33 cellular contexts compared by ENCODE assay signal in genomic region chr11:7901319-7901854, GRCh38. TPM values are rescaled to one million over a fixed set of nuclear protein-coding genes. Genes with fewer than 3 reads are reported as not detected.
"Had no signal": no experiment of that assay in that cellular context is flagged by ENCODE, and none has a peak within 500 bp of the region (broad histone marks: within the 10 kb centered on the region; RNA-seq: fewer than 3 reads in every experiment).

No MANE protein-coding gene starts in this region.

- H3K36me3 ChIP-seq: brain microvascular endothelial cell, esophagus squamous epithelium, ovary, prostate gland, stomach, tibial nerve, uterus had no signal

- ATAC-seq: activated CD4-positive, alpha-beta T cell treated with anti-CD3 and anti-CD28 coated beads for 36 hours; left ventricle myocardium superior; naive thymus-derived CD4-positive, alpha-beta T cell; sciatic nerve; stimulated activated naive B cell treated with anti-CD40 and anti-IgM and Interleukin-4, amounts not matched to agents 10 μg/mL and 1 μg/mL and 100 μg/mL, for 72 hours had no signal

- H3K27ac ChIP-seq: brain microvascular endothelial cell, esophagus squamous epithelium, ovary, prostate gland, stomach, tibial nerve, uterus had no signal

- H3K27ac Mint-ChIP-seq: activated B cell treated with CpG ODN at 0.5 μM for 24 hours; activated CD4-positive, alpha-beta T cell treated with anti-CD3 and anti-CD28 coated beads for 36 hours; activated naive CD4-positive, alpha-beta T cell treated with anti-CD3 and anti-CD28 coated beads for 36 hours; activated naive CD8-positive, alpha-beta T cell treated with anti-CD3 and anti-CD28 coated beads, Interleukin-2, amount 10 ng/mL, durations not matched to agents 7 days and 5 days; activated T-helper 1 cell treated with anti-CD3 and anti-CD28 coated beads, Interleukin-12 subunit alpha, Interleukin-12 subunit beta, Interleukin-2, Interleukin-4 antibody, amounts not matched to agents 30 ng/mL and 10 ng/mL and 1 ng/mL, durations not matched to agents 14 hours and 24 hours and 36 hours; naive thymus-derived CD4-positive, alpha-beta T cell; stimulated activated naive B cell treated with anti-CD40 and anti-IgM and Interleukin-4, amounts not matched to agents 10 μg/mL and 1 μg/mL and 100 μg/mL, for 72 hours had no signal

- H3K4me3 ChIP-seq: esophagus squamous epithelium, ovary, prostate gland, skin epidermis, stomach, tibial nerve, uterus had no signal

- H3K9me3 Mint-ChIP-seq: activated naive CD8-positive, alpha-beta T cell treated with anti-CD3 and anti-CD28 coated beads, Interleukin-2, amount 10 ng/mL, durations not matched to agents 7 days and 5 days; activated T-helper 1 cell treated with anti-CD3 and anti-CD28 coated beads, Interleukin-12 subunit alpha, Interleukin-12 subunit beta, Interleukin-2, Interleukin-4 antibody, amounts not matched to agents 30 ng/mL and 10 ng/mL and 1 ng/mL, durations not matched to agents 14 hours and 24 hours and 36 hours had no signal

- H3K4me3 Mint-ChIP-seq: activated B cell treated with CpG ODN at 0.5 μM for 24 hours; activated CD4-positive, alpha-beta T cell treated with anti-CD3 and anti-CD28 coated beads for 36 hours; activated naive CD4-positive, alpha-beta T cell treated with anti-CD3 and anti-CD28 coated beads for 36 hours; activated naive CD8-positive, alpha-beta T cell treated with anti-CD3 and anti-CD28 coated beads, Interleukin-2, amount 10 ng/mL, durations not matched to agents 7 days and 5 days; activated T-helper 1 cell treated with anti-CD3 and anti-CD28 coated beads, Interleukin-12 subunit alpha, Interleukin-12 subunit beta, Interleukin-2, Interleukin-4 antibody, amounts not matched to agents 30 ng/mL and 10 ng/mL and 1 ng/mL, durations not matched to agents 14 hours and 24 hours and 36 hours; naive thymus-derived CD4-positive, alpha-beta T cell; stimulated activated naive B cell treated with anti-CD40 and anti-IgM and Interleukin-4, amounts not matched to agents 10 μg/mL and 1 μg/mL and 100 μg/mL, for 72 hours had no signal

- H3K27me3 ChIP-seq: brain microvascular endothelial cell, esophagus squamous epithelium, ovary, stomach, tibial nerve, uterus had no signal

- H3K9me3 ChIP-seq: esophagus squamous epithelium, ovary, prostate gland, stomach, tibial nerve, uterus had no signal

- DNase-seq: activated B cell treated with CpG ODN at 0.5 μM for 24 hours; activated CD4-positive, alpha-beta T cell treated with anti-CD3 and anti-CD28 coated beads for 36 hours; activated CD4-positive, alpha-beta T cell treated with anti-CD3 and anti-CD28 coated beads, Interleukin-2, amount 50 U/mL, for 4 hours; activated CD8-positive, alpha-beta memory T cell treated with anti-CD3 and anti-CD28 coated beads for 24 hours; activated effector memory CD4-positive, alpha-beta T cell treated with anti-CD3 and anti-CD28 coated beads, Interleukin-2, amount 50 U/mL, for 16 hours; activated naive CD4-positive, alpha-beta T cell treated with anti-CD3 and anti-CD28 coated beads for 36 hours; activated naive CD8-positive, alpha-beta T cell treated with anti-CD3 and anti-CD28 coated beads, Interleukin-2, amount 10 ng/mL, durations not matched to agents 7 days and 5 days; amniotic stem cell; brain microvascular endothelial cell; cortex of kidney; esophagus squamous epithelium; glutamatergic neuron; islet precursor cell; left ventricle myocardium superior; mammary epithelial cell; naive thymus-derived CD4-positive, alpha-beta T cell; ovary; retina; stimulated activated CD4-positive, alpha-beta T cell treated with anti-CD3 and anti-CD28 coated beads, Interleukin-1b, Interleukin-23, amount 100 ng/mL, for 48 hours; stimulated activated naive B cell treated with anti-CD40 and anti-IgM and Interleukin-4, amounts not matched to agents 10 μg/mL and 1 μg/mL and 100 μg/mL, for 72 hours; stomach; T-helper 2 cell; uterus had no signal

- H3K36me3 Mint-ChIP-seq: activated naive CD8-positive, alpha-beta T cell treated with anti-CD3 and anti-CD28 coated beads, Interleukin-2, amount 10 ng/mL, durations not matched to agents 7 days and 5 days; naive thymus-derived CD4-positive, alpha-beta T cell had no signal

- H3K4me1 ChIP-seq: prostate gland, uterus had no signal

- H3K4me1 Mint-ChIP-seq: activated B cell treated with CpG ODN at 0.5 μM for 24 hours; activated CD4-positive, alpha-beta T cell treated with anti-CD3 and anti-CD28 coated beads for 36 hours; naive thymus-derived CD4-positive, alpha-beta T cell had no signal

RNA-seq across cellular contexts. Expression of gene OR10A6, which starts 29.7 kb away (rescaled TPM):
- total RNA-seq: activated B cell treated with CpG ODN at 0.5 μM for 24 hours; activated CD4-positive, alpha-beta T cell treated with anti-CD3 and anti-CD28 coated beads for 36 hours; activated naive CD4-positive, alpha-beta T cell treated with anti-CD3 and anti-CD28 coated beads for 36 hours; activated naive CD8-positive, alpha-beta T cell treated with anti-CD3 and anti-CD28 coated beads, Interleukin-2, amount 10 ng/mL, durations not matched to agents 7 days and 5 days; activated T-helper 1 cell treated with anti-CD3 and anti-CD28 coated beads, Interleukin-12 subunit alpha, Interleukin-12 subunit beta, Interleukin-2, Interleukin-4 antibody, amounts not matched to agents 30 ng/mL and 10 ng/mL and 1 ng/mL, durations not matched to agents 14 hours and 24 hours and 36 hours; cardiac septum; chondrocyte; esophagus squamous epithelium; frontal cortex; left ventricle myocardium superior; mammary epithelial cell; naive thymus-derived CD4-positive, alpha-beta T cell; ovary; prostate gland; sciatic nerve; tibial nerve; uterus had no signal
- polyA plus RNA-seq: naive thymus-derived CD4-positive, alpha-beta T cell; neural cell; ovary; stomach had no signal

RNA-seq across cellular contexts. Expression of gene OR10A3, which starts 40.1 kb away (rescaled TPM):
- total RNA-seq: activated B cell treated with CpG ODN at 0.5 μM for 24 hours; activated CD4-positive, alpha-beta T cell treated with anti-CD3 and anti-CD28 coated beads for 36 hours; activated naive CD4-positive, alpha-beta T cell treated with anti-CD3 and anti-CD28 coated beads for 36 hours; activated naive CD8-positive, alpha-beta T cell treated with anti-CD3 and anti-CD28 coated beads, Interleukin-2, amount 10 ng/mL, durations not matched to agents 7 days and 5 days; activated T-helper 1 cell treated with anti-CD3 and anti-CD28 coated beads, Interleukin-12 subunit alpha, Interleukin-12 subunit beta, Interleukin-2, Interleukin-4 antibody, amounts not matched to agents 30 ng/mL and 10 ng/mL and 1 ng/mL, durations not matched to agents 14 hours and 24 hours and 36 hours; astrocyte; cardiac septum; chondrocyte; esophagus squamous epithelium; frontal cortex; left ventricle myocardium superior; naive thymus-derived CD4-positive, alpha-beta T cell; ovary; prostate gland; sciatic nerve; stomach; tibial nerve; uterus had no signal
- polyA plus RNA-seq: mammary epithelial cell; naive thymus-derived CD4-positive, alpha-beta T cell; neural cell; ovary; stomach had no signal
